19 cellular contexts compared by ENCODE assay signal in genomic region chr2:31247671-31248070, GRCh38. TPM values are rescaled to one million over a fixed set of nuclear protein-coding genes. Genes with fewer than 3 reads are reported as not detected.
A peak's percentile ranks its signal among the peaks of the same experiment; 100 is the strongest.
DNase-seq lines count a peak whose midpoint lies in the region; ATAC-seq and TF ChIP-seq lines count a peak whose summit lies in the region.
"Had no signal": no experiment of that assay in that cellular context is flagged by ENCODE, and none has a peak within 500 bp of the region (broad histone marks: within the 10 kb centered on the region; RNA-seq: fewer than 3 reads in every experiment).

No MANE protein-coding gene starts in this region.

- no peaks in the 10 kb centered on the region for H3K27me3 ChIP-seq in Karpas-422 (ENCODE audit: low read length)
- H3K27me3 ChIP-seq: MG63 had no signal

- DNase-seq in A172 (ENCODE audit: low spot score) = peak; percentile 79
- DNase-seq in Karpas-422 = no peak
- DNase-seq in chondrocyte (ENCODE audit: low spot score) = no peak
- peak; percentile 33 for DNase-seq in mesenteric fat pad (ENCODE audit: low spot score)
- DNase-seq in progenitor cell of endocrine pancreas (ENCODE audit: low spot score, unreplicated experiment) = no peak
- no peak for DNase-seq in SW 1271 (lab: John Stamatoyannopoulos, UW)
- no peak for DNase-seq in activated CD8-positive, alpha-beta T cell treated with anti-CD3 and anti-CD28 coated beads, Interleukin-2, amount 10 ng/mL, durations not matched to agents 7 days and 5 days
- no peak for DNase-seq in germinal center (ENCODE audit: low spot score)
- DNase-seq: CD4-positive, alpha-beta memory T cell; KG1; MG63; NCI-H1092; NCI-H146; NCI-H2227 treated with DMSO at 0.1 percent for 48 hours; NCI-H524 had no signal

- no peak overlapping the region for H2AFZ ChIP-seq in Karpas-422 (ENCODE audit: low read length)

- H3K36me3 ChIP-seq in Karpas-422 (ENCODE audit: insufficient read depth, low read length) = peaks cover 70% of the 10 kb centered on the region
- H3K36me3 ChIP-seq: HAP-1, MG63 had no signal

- peak overlapping the region; percentile 24 for H3K4me2 ChIP-seq in Karpas-422 (ENCODE audit: low read depth, low read length, poor library complexity, severe bottlenecking)

- H3K4me3 Mint-ChIP-seq in chondrocyte (ENCODE audit: unreplicated experiment) (no peak overlapping the region), progenitor cell of endocrine pancreas (ENCODE audit: low read depth) (no peak overlapping the region)
- H3K4me3 Mint-ChIP-seq in activated CD8-positive, alpha-beta T cell treated with anti-CD3 and anti-CD28 coated beads, Interleukin-2, amount 10 ng/mL, durations not matched to agents 7 days and 5 days = no peak overlapping the region
- H3K4me3 Mint-ChIP-seq: CD4-positive, alpha-beta memory T cell had no signal

- no peak overlapping the region for H3K4me3 ChIP-seq in Karpas-422 (ENCODE audit: low read length)
- H3K4me3 ChIP-seq: HAP-1, MG63 had no signal

- peak overlapping the region; percentile 85 for H3K27ac ChIP-seq in Karpas-422 (ENCODE audit: low read length)
- H3K27ac ChIP-seq: 22Rv1 had no signal

- H3K9ac ChIP-seq in Karpas-422 (ENCODE audit: low read length) = no peak overlapping the region

- peaks cover 31% of the 10 kb centered on the region for H4K20me1 ChIP-seq in Karpas-422 (ENCODE audit: insufficient read depth, low read depth, low read length)

- no peak for ATAC-seq in activated CD8-positive, alpha-beta T cell treated with anti-CD3 and anti-CD28 coated beads, Interleukin-2, amount 10 ng/mL, durations not matched to agents 7 days and 5 days
- ATAC-seq: Panc1, Right ventricle myocardium inferior had no signal

- no peaks in the 10 kb centered on the region for H3K9me3 ChIP-seq in Karpas-422 (ENCODE audit: low read length)
- H3K9me3 ChIP-seq: HAP-1, MG63 had no signal

- H3K4me1 ChIP-seq in Karpas-422 (ENCODE audit: low read length) = peaks cover 89% of the 10 kb centered on the region
- H3K4me1 ChIP-seq: HAP-1 had no signal

- H3K9me2 ChIP-seq in Karpas-422 (replicated peaks; ENCODE audit: insufficient read depth, low read length) = no peaks in the 10 kb centered on the region

- peaks cover 44% of the 10 kb centered on the region for H3K79me2 ChIP-seq in Karpas-422 (ENCODE audit: low read length)

- CTCF ChIA-PET in activated CD8-positive, alpha-beta T cell treated with anti-CD3 and anti-CD28 coated beads, Interleukin-2, amount 10 ng/mL, durations not matched to agents 7 days and 5 days (lab: Charles Lee) = no interaction called here

- peaks cover 10% of the 10 kb centered on the region for H3K4me1 Mint-ChIP-seq in chondrocyte (ENCODE audit: low read depth)
- H3K4me1 Mint-ChIP-seq in progenitor cell of endocrine pancreas (ENCODE audit: low read depth) = no peaks in the 10 kb centered on the region
- no peaks in the 10 kb centered on the region for H3K4me1 Mint-ChIP-seq in activated CD8-positive, alpha-beta T cell treated with anti-CD3 and anti-CD28 coated beads, Interleukin-2, amount 10 ng/mL, durations not matched to agents 7 days and 5 days (ENCODE audit: low read depth)

- TF ChIP-seq CTCF in chondrocyte (IDR thresholded peaks at IDR 0.05) (no peak), progenitor cell of endocrine pancreas (IDR thresholded peaks at IDR 0.05; ENCODE audit: unreplicated experiment) (no peak)

- H3K36me3 Mint-ChIP-seq in chondrocyte (ENCODE audit: low read depth) (peaks cover 21% of the 10 kb centered on the region), progenitor cell of endocrine pancreas (ENCODE audit: insufficient read depth) (peaks cover 6% of the 10 kb centered on the region)
- H3K36me3 Mint-ChIP-seq in activated CD8-positive, alpha-beta T cell treated with anti-CD3 and anti-CD28 coated beads, Interleukin-2, amount 10 ng/mL, durations not matched to agents 7 days and 5 days (ENCODE audit: low read depth) = no peaks in the 10 kb centered on the region

- H3K9me3 Mint-ChIP-seq in chondrocyte (ENCODE audit: low read depth) (no peaks in the 10 kb centered on the region), progenitor cell of endocrine pancreas (ENCODE audit: low read depth) (no peaks in the 10 kb centered on the region)
- H3K9me3 Mint-ChIP-seq in activated CD8-positive, alpha-beta T cell treated with anti-CD3 and anti-CD28 coated beads, Interleukin-2, amount 10 ng/mL, durations not matched to agents 7 days and 5 days (ENCODE audit: insufficient read depth) = no peaks in the 10 kb centered on the region
- H3K9me3 Mint-ChIP-seq: CD4-positive, alpha-beta memory T cell had no signal

- no peaks in the 10 kb centered on the region for H3K27me3 Mint-ChIP-seq in chondrocyte (ENCODE audit: low read depth)
- no peaks in the 10 kb centered on the region for H3K27me3 Mint-ChIP-seq in progenitor cell of endocrine pancreas
- no peaks in the 10 kb centered on the region for H3K27me3 Mint-ChIP-seq in activated CD8-positive, alpha-beta T cell treated with anti-CD3 and anti-CD28 coated beads, Interleukin-2, amount 10 ng/mL, durations not matched to agents 7 days and 5 days (ENCODE audit: low read depth)
- H3K27me3 Mint-ChIP-seq: CD4-positive, alpha-beta memory T cell had no signal

- POLR2A ChIA-PET in activated CD8-positive, alpha-beta T cell treated with anti-CD3 and anti-CD28 coated beads, Interleukin-2, amount 10 ng/mL, durations not matched to agents 7 days and 5 days (lab: Charles Lee) = no interaction called here

- H3K27ac Mint-ChIP-seq in chondrocyte (ENCODE audit: unreplicated experiment) (peak overlapping the region; percentile 79), progenitor cell of endocrine pancreas (no peak overlapping the region)
- H3K27ac Mint-ChIP-seq in activated CD8-positive, alpha-beta T cell treated with anti-CD3 and anti-CD28 coated beads, Interleukin-2, amount 10 ng/mL, durations not matched to agents 7 days and 5 days = no peak overlapping the region

RNA-seq across cellular contexts. Expression of gene EHD3, which starts 13.7 kb away (rescaled TPM):
- 3.2 and 4.0 TPM in 2 replicates for total RNA-seq in A172 (2014; rRNA removed; shearing (Covaris generic))
- total RNA-seq in Karpas-422 (2014; rRNA removed; shearing (Covaris generic); ENCODE audit: low replicate concordance) = 152 and 200 TPM in 2 replicates
- total RNA-seq in chondrocyte (22.3 to 29.9 TPM (median 24.0 TPM) in 3 replicates), mesenteric fat pad (2.4 TPM), progenitor cell of endocrine pancreas (7.0 and 7.3 TPM in 2 replicates)
- under 1 TPM; 0.05 to 0.21 TPM for total RNA-seq in activated CD8-positive, alpha-beta T cell treated with anti-CD3 and anti-CD28 coated beads, Interleukin-2, amount 10 ng/mL, durations not matched to agents 7 days and 5 days

RNA-seq across cellular contexts. Expression of gene CAPN14, which starts 30.4 kb away (rescaled TPM):
- total RNA-seq in A172 (2014; rRNA removed; shearing (Covaris generic)) = not detected in 2 replicates
- 2.0 and 2.6 TPM in 2 replicates for total RNA-seq in Karpas-422 (2014; rRNA removed; shearing (Covaris generic); ENCODE audit: low replicate concordance)
- total RNA-seq in chondrocyte (0.10 to 0.39 TPM (median 0.15 TPM) in 3 replicates), mesenteric fat pad (0.10 TPM), progenitor cell of endocrine pancreas (0.50 and 0.73 TPM in 2 replicates)
- not detected for total RNA-seq in activated CD8-positive, alpha-beta T cell treated with anti-CD3 and anti-CD28 coated beads, Interleukin-2, amount 10 ng/mL, durations not matched to agents 7 days and 5 days

Comparison
In these comparisons a context has a peak if more than half of its experiments do, and no peak if none do; other contexts are left out.
1. DNase-seq: peak in A172 (single experiment) and mesenteric fat pad (single experiment); none in Karpas-422 (single experiment), chondrocyte (single experiment), progenitor cell of endocrine pancreas (single experiment), SW 1271 (0 of 2), activated CD8-positive, alpha-beta T cell treated with anti-CD3 and anti-CD28 coated beads, Interleukin-2, amount 10 ng/mL, durations not matched to agents 7 days and 5 days (single experiment) and germinal center (single experiment).